ENCODE assay signal across 25 cellular contexts in the genomic region with DNA sequence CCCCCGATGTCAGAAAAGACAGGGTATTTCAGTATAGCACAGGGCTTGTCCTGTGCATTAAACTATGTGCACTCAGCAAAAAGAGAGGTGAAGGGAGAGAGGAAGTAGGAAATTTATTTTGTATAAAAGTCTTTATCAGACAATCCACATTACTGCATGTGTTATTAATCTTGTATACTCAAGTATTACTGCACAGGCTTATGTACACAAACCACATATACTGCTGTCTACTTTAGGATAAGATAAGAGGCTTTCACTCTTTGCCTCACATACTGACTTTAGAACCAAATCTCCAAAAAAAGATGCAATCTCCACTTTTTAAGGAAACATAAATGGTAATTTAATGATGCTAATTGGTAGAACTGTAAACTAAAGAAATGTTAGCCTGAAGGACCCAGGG.
"Had no signal": no experiment of that assay in that cellular context is flagged by ENCODE, and none has a peak within 500 bp of the region (broad histone marks: within the 10 kb centered on the region; RNA-seq: fewer than 3 reads in every experiment).

No MANE protein-coding gene starts in this region.

- H3K4me1 Mint-ChIP-seq: activated CD8-positive, alpha-beta memory T cell treated with anti-CD3 and anti-CD28 coated beads, Interleukin-2, amount 10 ng/mL, durations not matched to agents 7 days and 5 days had no signal

- H3K27me3 Mint-ChIP-seq: activated CD8-positive, alpha-beta memory T cell treated with anti-CD3 and anti-CD28 coated beads, Interleukin-2, amount 10 ng/mL, durations not matched to agents 7 days and 5 days; effector memory CD8-positive, alpha-beta T cell; stimulated activated naive B cell treated with anti-CD40 and anti-IgM and Interleukin-4, amounts not matched to agents 10 μg/mL and 1 μg/mL and 100 μg/mL, for 72 hours had no signal

- H3K4me1 ChIP-seq: parathyroid adenoma, psoas muscle had no signal

- H3K9ac ChIP-seq: parathyroid adenoma had no signal

- H3K27ac Mint-ChIP-seq: activated CD8-positive, alpha-beta memory T cell treated with anti-CD3 and anti-CD28 coated beads, Interleukin-2, amount 10 ng/mL, durations not matched to agents 7 days and 5 days; activated CD8-positive, alpha-beta T cell treated with anti-CD3 and anti-CD28 coated beads, Interleukin-2, amount 10 ng/mL, durations not matched to agents 7 days and 5 days; activated naive CD4-positive, alpha-beta T cell treated with anti-CD3 and anti-CD28 coated beads, Interleukin-2, amount 50 U/mL, for 72 hours; mesothelial cell of epicardium; stimulated activated naive B cell treated with anti-CD40 and anti-IgM and Interleukin-4, amounts not matched to agents 10 μg/mL and 1 μg/mL and 100 μg/mL, for 72 hours; WTC11 had no signal

- H3K27ac ChIP-seq: brain microvascular endothelial cell, heart right ventricle, parathyroid adenoma, psoas muscle, sigmoid colon, tibial artery had no signal

- H3K36me3 Mint-ChIP-seq: activated CD8-positive, alpha-beta memory T cell treated with anti-CD3 and anti-CD28 coated beads, Interleukin-2, amount 10 ng/mL, durations not matched to agents 7 days and 5 days; mesothelial cell of epicardium; naive B cell; stimulated activated naive B cell treated with anti-CD40 and anti-IgM and Interleukin-4, amounts not matched to agents 10 μg/mL and 1 μg/mL and 100 μg/mL, for 72 hours; WTC11 had no signal

- DNase-seq: activated CD4-positive, alpha-beta T cell treated with anti-CD3 and anti-CD28 coated beads for 1 hour; activated CD8-positive, alpha-beta memory T cell treated with anti-CD3 and anti-CD28 coated beads, Interleukin-2, amount 10 ng/mL, durations not matched to agents 7 days and 5 days; activated CD8-positive, alpha-beta T cell treated with anti-CD3 and anti-CD28 coated beads, Interleukin-2, amount 10 ng/mL, durations not matched to agents 7 days and 5 days; activated naive CD4-positive, alpha-beta T cell; aorta; brain microvascular endothelial cell; cortex of kidney; effector memory CD8-positive, alpha-beta T cell; foreskin melanocyte; heart right ventricle; naive B cell; psoas muscle; sigmoid colon; small intestine; stimulated activated CD4-positive, alpha-beta T cell treated with anti-CD3 and anti-CD28 coated beads, Interleukin-1b, Interleukin-23, amount 100 ng/mL, for 48 hours; stimulated activated CD4-positive, alpha-beta T cell treated with anti-CD3 and anti-CD28 coated beads, Interleukin-4, amount 100 ng/mL, for 4 hours; stimulated activated CD8-positive, alpha-beta memory T cell treated with anti-CD3 and anti-CD28 coated beads, Interleukin-4, amount 100 ng/mL, for 48 hours; stimulated activated naive B cell treated with anti-CD40 and anti-IgM and Interleukin-4, amounts not matched to agents 10 μg/mL and 1 μg/mL and 100 μg/mL, for 72 hours; T1000; tibial artery had no signal

- H3K4me3 ChIP-seq: heart right ventricle, psoas muscle, sigmoid colon, suprapubic skin, tibial artery had no signal

- H3K9me3 Mint-ChIP-seq: effector memory CD8-positive, alpha-beta T cell; mesothelial cell of epicardium; naive B cell; WTC11 had no signal

- H3K4me3 Mint-ChIP-seq: activated CD8-positive, alpha-beta memory T cell treated with anti-CD3 and anti-CD28 coated beads, Interleukin-2, amount 10 ng/mL, durations not matched to agents 7 days and 5 days; activated CD8-positive, alpha-beta T cell treated with anti-CD3 and anti-CD28 coated beads, Interleukin-2, amount 10 ng/mL, durations not matched to agents 7 days and 5 days; effector memory CD8-positive, alpha-beta T cell; mesothelial cell of epicardium; naive B cell; stimulated activated naive B cell treated with anti-CD40 and anti-IgM and Interleukin-4, amounts not matched to agents 10 μg/mL and 1 μg/mL and 100 μg/mL, for 72 hours; WTC11 had no signal

- H3K9me3 ChIP-seq: heart right ventricle, psoas muscle, sigmoid colon, suprapubic skin, tibial artery had no signal

- H3K27me3 ChIP-seq: brain microvascular endothelial cell, heart right ventricle, sigmoid colon, suprapubic skin, tibial artery had no signal

- ATAC-seq: activated CD8-positive, alpha-beta memory T cell treated with anti-CD3 and anti-CD28 coated beads, Interleukin-2, amount 10 ng/mL, durations not matched to agents 7 days and 5 days; activated CD8-positive, alpha-beta T cell treated with anti-CD3 and anti-CD28 coated beads, Interleukin-2, amount 10 ng/mL, durations not matched to agents 7 days and 5 days; activated naive CD4-positive, alpha-beta T cell treated with anti-CD3 and anti-CD28 coated beads, Interleukin-2, amount 50 U/mL, for 72 hours; effector memory CD8-positive, alpha-beta T cell; heart right ventricle; psoas muscle; stimulated activated naive B cell treated with anti-CD40 and anti-IgM and Interleukin-4, amounts not matched to agents 10 μg/mL and 1 μg/mL and 100 μg/mL, for 72 hours; WTC11 had no signal

- H3K36me3 ChIP-seq: brain microvascular endothelial cell, heart right ventricle, sigmoid colon, suprapubic skin, tibial artery had no signal
